Comparison of ENCODE assay signal across 8 cellular contexts in genomic region chr10:75230600-75231038, GRCh38. TPM values are rescaled to one million over a fixed set of nuclear protein-coding genes. Genes with fewer than 3 reads are reported as not detected.
DNase-seq lines count a peak whose midpoint lies in the region; ATAC-seq and TF ChIP-seq lines count a peak whose summit lies in the region.

No MANE protein-coding gene starts in this region.

- peaks cover 25% of the 10 kb centered on the region for H4K20me1 ChIP-seq in KMS-11 (ENCODE audit: insufficient read depth)

- H3K4me2 ChIP-seq in KMS-11: no peak overlapping the region

- peaks cover 43% of the 10 kb centered on the region for H3K36me3 Mint-ChIP-seq in activated T-helper 1 cell treated with anti-CD3 and anti-CD28 coated beads, Interleukin-12 subunit alpha, Interleukin-12 subunit beta, Interleukin-2, Interleukin-4 antibody, amounts not matched to agents 30 ng/mL and 10 ng/mL and 1 ng/mL, durations not matched to agents 14 hours and 24 hours and 36 hours (ENCODE audit: low read depth)

- DNase-seq in D341Med (ENCODE audit: low spot score): peak; percentile 66
- DNase-seq in RPMI8226: peak; percentile 85
- peak; percentile 89 for DNase-seq in activated T-helper 1 cell treated with anti-CD3 and anti-CD28 coated beads, Interleukin-12 subunit alpha, Interleukin-12 subunit beta, Interleukin-2, Interleukin-4 antibody, amounts not matched to agents 30 ng/mL and 10 ng/mL and 1 ng/mL, durations not matched to agents 14 hours and 24 hours and 36 hours (ENCODE audit: low spot score)
- DNase-seq in fibroblast of peridontal ligament (ENCODE audit: extremely low read depth): peak; percentile 87
- peak in 55 of 56 donors; percentile 11 to 96 (median 72) for DNase-seq in nucleus accumbens (lab: John Stamatoyannopoulos, UW)
- peak; percentile 97 for DNase-seq in superior temporal gyrus (ENCODE audit: extremely low spot score)

- H2AFZ ChIP-seq in KMS-11 (ENCODE audit: low read depth): no peak overlapping the region

- H3K4me3 ChIP-seq in KMS-11 (IDR thresholded peaks at IDR 0.05; ENCODE audit: insufficient read depth, low read depth, low read length): no peak overlapping the region

- H3K27ac ChIP-seq in KMS-11: 0 out of 2 replicates have a peak overlapping the region, but pooled peaks have one; percentile 9

- H3K27me3 Mint-ChIP-seq in activated T-helper 1 cell treated with anti-CD3 and anti-CD28 coated beads, Interleukin-12 subunit alpha, Interleukin-12 subunit beta, Interleukin-2, Interleukin-4 antibody, amounts not matched to agents 30 ng/mL and 10 ng/mL and 1 ng/mL, durations not matched to agents 14 hours and 24 hours and 36 hours (ENCODE audit: insufficient read depth): no peaks in the 10 kb centered on the region

- no peak overlapping the region for H3K9ac ChIP-seq in KMS-11

- peak; percentile 32 for ATAC-seq in GM21526 (IDR thresholded peaks at IDR 0.05; ENCODE audit: low FRiP score, unreplicated experiment)

- intact Hi-C loops in activated T-helper 1 cell treated with anti-CD3 and anti-CD28 coated beads, Interleukin-12 subunit alpha, Interleukin-12 subunit beta, Interleukin-2, Interleukin-4 antibody, amounts not matched to agents 30 ng/mL and 10 ng/mL and 1 ng/mL, durations not matched to agents 14 hours and 24 hours and 36 hours (cut with micrococcal nuclease): loop anchor here (1.0 to 10.0 kb wide), 7 partner anchors 20 to 1356 kb away; partner anchors contain the start of genes CAMK2G, VCL and VDAC2

- H3K79me2 ChIP-seq in KMS-11 (ENCODE audit: insufficient read depth, low read depth): peaks cover 34% of the 10 kb centered on the region; the same call in 1 of the 2 replicates

- H3K4me3 Mint-ChIP-seq in activated T-helper 1 cell treated with anti-CD3 and anti-CD28 coated beads, Interleukin-12 subunit alpha, Interleukin-12 subunit beta, Interleukin-2, Interleukin-4 antibody, amounts not matched to agents 30 ng/mL and 10 ng/mL and 1 ng/mL, durations not matched to agents 14 hours and 24 hours and 36 hours: no peak overlapping the region

- TF ChIP-seq CTCF in KMS-11 (conservative IDR thresholded peaks at IDR 0.05; ENCODE audit: low read depth, low read length): peak; percentile 95

- H3K27ac Mint-ChIP-seq in activated T-helper 1 cell treated with anti-CD3 and anti-CD28 coated beads, Interleukin-12 subunit alpha, Interleukin-12 subunit beta, Interleukin-2, Interleukin-4 antibody, amounts not matched to agents 30 ng/mL and 10 ng/mL and 1 ng/mL, durations not matched to agents 14 hours and 24 hours and 36 hours: peak overlapping the region; percentile 72

- H3K4me1 Mint-ChIP-seq in activated T-helper 1 cell treated with anti-CD3 and anti-CD28 coated beads, Interleukin-12 subunit alpha, Interleukin-12 subunit beta, Interleukin-2, Interleukin-4 antibody, amounts not matched to agents 30 ng/mL and 10 ng/mL and 1 ng/mL, durations not matched to agents 14 hours and 24 hours and 36 hours (ENCODE audit: low read depth): peaks cover 42% of the 10 kb centered on the region

- H3K36me3 ChIP-seq in KMS-11 (ENCODE audit: insufficient read depth): peaks cover 6% of the 10 kb centered on the region; the same call in 1 of the 2 replicates

- H3K4me1 ChIP-seq in KMS-11 (ENCODE audit: low read depth, poor library complexity, severe bottlenecking): peaks cover 50% of the 10 kb centered on the region

- H3K9me3 Mint-ChIP-seq in activated T-helper 1 cell treated with anti-CD3 and anti-CD28 coated beads, Interleukin-12 subunit alpha, Interleukin-12 subunit beta, Interleukin-2, Interleukin-4 antibody, amounts not matched to agents 30 ng/mL and 10 ng/mL and 1 ng/mL, durations not matched to agents 14 hours and 24 hours and 36 hours: no peaks in the 10 kb centered on the region

- H3K27me3 ChIP-seq in KMS-11 (ENCODE audit: insufficient read depth, low read depth): no peaks in the 10 kb centered on the region

RNA-seq across cellular contexts. Expression of gene COMTD1, which starts 5.1 kb away (rescaled TPM):
- 36.4 and 36.9 TPM in 2 replicates for total RNA-seq in activated T-helper 1 cell treated with anti-CD3 and anti-CD28 coated beads, Interleukin-12 subunit alpha, Interleukin-12 subunit beta, Interleukin-2, Interleukin-4 antibody, amounts not matched to agents 30 ng/mL and 10 ng/mL and 1 ng/mL, durations not matched to agents 14 hours and 24 hours and 36 hours

RNA-seq across cellular contexts. Expression of gene VDAC2, which starts 20.0 kb away (rescaled TPM):
- total RNA-seq in activated T-helper 1 cell treated with anti-CD3 and anti-CD28 coated beads, Interleukin-12 subunit alpha, Interleukin-12 subunit beta, Interleukin-2, Interleukin-4 antibody, amounts not matched to agents 30 ng/mL and 10 ng/mL and 1 ng/mL, durations not matched to agents 14 hours and 24 hours and 36 hours: 220 and 224 TPM in 2 replicates
